ENCODE assay signal across 3 cellular contexts in the genomic region with DNA sequence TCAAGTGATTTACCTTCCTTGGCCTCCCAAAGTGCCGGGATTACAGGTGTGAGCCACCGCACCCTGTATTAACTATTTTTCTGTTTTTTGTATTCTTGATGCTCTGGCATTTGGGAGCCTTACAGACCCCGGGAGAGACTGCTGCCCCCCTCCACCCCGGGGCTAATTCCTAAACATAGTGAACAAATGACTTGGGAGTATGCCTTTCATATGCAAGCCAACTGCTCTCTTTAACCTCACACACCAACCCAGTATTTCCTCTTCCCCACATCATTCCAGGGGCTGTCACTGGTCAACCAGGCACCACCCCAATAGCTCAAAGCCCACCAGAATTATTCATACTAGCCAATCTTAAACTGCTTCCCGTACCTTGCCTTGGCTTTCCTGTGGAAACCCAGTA.
TF ChIP-seq lines count a peak whose summit lies in the region.

No MANE protein-coding gene starts in this region.

TF ChIP-seq in GM23338, 12 proteins besides CTCF, POLR2A, EP300 and RAD21 (continues in another document):
- no peak for TF ChIP-seq STAT1 (IDR thresholded peaks at IDR 0.05; ENCODE audit: unreplicated experiment)
- no peak for TF ChIP-seq JUNB (IDR thresholded peaks at IDR 0.05; ENCODE audit: unreplicated experiment)
- TF ChIP-seq NANOG (IDR thresholded peaks at IDR 0.05; ENCODE audit: borderline replicate concordance) = no peak
- no peak for TF ChIP-seq POLR2AphosphoS5 (IDR thresholded peaks at IDR 0.05; ENCODE audit: low read depth)
- TF ChIP-seq EZH2phosphoT487 (IDR thresholded peaks at IDR 0.05; ENCODE audit: unreplicated experiment) = no peak
- TF ChIP-seq, protein P1, sequence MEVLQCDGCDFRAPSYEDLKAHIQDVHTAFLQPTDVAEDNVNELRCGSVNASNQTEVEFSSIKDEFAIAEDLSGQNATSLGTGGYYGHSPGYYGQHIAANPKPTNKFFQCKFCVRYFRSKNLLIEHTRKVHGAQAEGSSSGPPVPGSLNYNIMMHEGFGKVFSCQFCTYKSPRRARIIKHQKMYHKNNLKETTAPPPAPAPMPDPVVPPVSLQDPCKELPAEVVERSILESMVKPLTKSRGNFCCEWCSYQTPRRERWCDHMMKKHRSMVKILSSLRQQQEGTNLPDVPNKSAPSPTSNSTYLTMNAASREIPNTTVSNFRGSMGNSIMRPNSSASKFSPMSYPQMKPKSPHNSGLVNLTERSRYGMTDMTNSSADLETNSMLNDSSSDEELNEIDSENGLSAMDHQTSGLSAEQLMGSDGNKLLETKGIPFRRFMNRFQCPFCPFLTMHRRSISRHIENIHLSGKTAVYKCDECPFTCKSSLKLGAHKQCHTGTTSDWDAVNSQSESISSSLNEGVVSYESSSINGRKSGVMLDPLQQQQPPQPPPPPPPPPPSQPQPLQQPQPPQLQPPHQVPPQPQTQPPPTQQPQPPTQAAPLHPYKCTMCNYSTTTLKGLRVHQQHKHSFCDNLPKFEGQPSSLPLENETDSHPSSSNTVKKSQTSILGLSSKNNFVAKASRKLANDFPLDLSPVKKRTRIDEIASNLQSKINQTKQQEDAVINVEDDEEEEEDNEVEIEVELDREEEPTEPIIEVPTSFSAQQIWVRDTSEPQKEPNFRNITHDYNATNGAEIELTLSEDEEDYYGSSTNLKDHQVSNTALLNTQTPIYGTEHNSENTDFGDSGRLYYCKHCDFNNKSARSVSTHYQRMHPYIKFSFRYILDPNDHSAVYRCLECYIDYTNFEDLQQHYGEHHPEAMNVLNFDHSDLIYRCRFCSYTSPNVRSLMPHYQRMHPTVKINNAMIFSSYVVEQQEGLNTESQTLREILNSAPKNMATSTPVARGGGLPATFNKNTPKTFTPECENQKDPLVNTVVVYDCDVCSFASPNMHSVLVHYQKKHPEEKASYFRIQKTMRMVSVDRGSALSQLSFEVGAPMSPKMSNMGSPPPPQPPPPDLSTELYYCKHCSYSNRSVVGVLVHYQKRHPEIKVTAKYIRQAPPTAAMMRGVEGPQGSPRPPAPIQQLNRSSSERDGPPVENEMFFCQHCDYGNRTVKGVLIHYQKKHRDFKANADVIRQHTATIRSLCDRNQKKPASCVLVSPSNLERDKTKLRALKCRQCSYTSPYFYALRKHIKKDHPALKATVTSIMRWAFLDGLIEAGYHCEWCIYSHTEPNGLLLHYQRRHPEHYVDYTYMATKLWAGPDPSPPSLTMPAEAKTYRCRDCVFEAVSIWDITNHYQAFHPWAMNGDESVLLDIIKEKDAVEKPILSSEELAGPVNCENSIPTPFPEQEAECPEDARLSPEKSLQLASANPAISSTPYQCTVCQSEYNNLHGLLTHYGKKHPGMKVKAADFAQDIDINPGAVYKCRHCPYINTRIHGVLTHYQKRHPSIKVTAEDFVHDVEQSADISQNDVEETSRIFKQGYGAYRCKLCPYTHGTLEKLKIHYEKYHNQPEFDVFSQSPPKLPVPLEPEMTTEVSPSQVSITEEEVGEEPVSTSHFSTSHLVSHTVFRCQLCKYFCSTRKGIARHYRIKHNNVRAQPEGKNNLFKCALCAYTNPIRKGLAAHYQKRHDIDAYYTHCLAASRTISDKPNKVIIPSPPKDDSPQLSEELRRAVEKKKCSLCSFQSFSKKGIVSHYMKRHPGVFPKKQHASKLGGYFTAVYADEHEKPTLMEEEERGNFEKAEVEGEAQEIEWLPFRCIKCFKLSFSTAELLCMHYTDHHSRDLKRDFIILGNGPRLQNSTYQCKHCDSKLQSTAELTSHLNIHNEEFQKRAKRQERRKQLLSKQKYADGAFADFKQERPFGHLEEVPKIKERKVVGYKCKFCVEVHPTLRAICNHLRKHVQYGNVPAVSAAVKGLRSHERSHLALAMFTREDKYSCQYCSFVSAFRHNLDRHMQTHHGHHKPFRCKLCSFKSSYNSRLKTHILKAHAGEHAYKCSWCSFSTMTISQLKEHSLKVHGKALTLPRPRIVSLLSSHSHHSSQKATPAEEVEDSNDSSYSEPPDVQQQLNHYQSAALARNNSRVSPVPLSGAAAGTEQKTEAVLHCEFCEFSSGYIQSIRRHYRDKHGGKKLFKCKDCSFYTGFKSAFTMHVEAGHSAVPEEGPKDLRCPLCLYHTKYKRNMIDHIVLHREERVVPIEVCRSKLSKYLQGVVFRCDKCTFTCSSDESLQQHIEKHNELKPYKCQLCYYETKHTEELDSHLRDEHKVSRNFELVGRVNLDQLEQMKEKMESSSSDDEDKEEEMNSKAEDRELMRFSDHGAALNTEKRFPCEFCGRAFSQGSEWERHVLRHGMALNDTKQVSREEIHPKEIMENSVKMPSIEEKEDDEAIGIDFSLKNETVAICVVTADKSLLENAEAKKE (CRISPR knock-in tag; IDR thresholded peaks at IDR 0.05) = no peak
- TF ChIP-seq ZNF114 (CRISPR knock-in tag; IDR thresholded peaks at IDR 0.05) = no peak
- TF ChIP-seq CREB1 (CRISPR knock-in tag; IDR thresholded peaks at IDR 0.05; ENCODE audit: low read depth) = no peak

TF ChIP-seq in IMR-90, 13 proteins besides CTCF, POLR2A, EP300 and RAD21:
- TF ChIP-seq CEBPB (IDR thresholded peaks at IDR 0.05; ENCODE audit: low read depth, low read length) (no peak), SMC3 (IDR thresholded peaks at IDR 0.05; ENCODE audit: low read depth, low read length) (no peak), MAFK (IDR thresholded peaks at IDR 0.05; ENCODE audit: low read depth, low read length) (no peak), MXI1 (IDR thresholded peaks at IDR 0.05; ENCODE audit: borderline replicate concordance, low read depth, low read length) (no peak), MAZ (IDR thresholded peaks at IDR 0.05; ENCODE audit: borderline replicate concordance, low read depth, low read length) (no peak), RCOR1 (IDR thresholded peaks at IDR 0.05; ENCODE audit: insufficient replicate concordance, low read length) (no peak), BHLHE40 (IDR thresholded peaks at IDR 0.05; ENCODE audit: low read depth, low read length) (no peak)
- TF ChIP-seq, protein P2, sequence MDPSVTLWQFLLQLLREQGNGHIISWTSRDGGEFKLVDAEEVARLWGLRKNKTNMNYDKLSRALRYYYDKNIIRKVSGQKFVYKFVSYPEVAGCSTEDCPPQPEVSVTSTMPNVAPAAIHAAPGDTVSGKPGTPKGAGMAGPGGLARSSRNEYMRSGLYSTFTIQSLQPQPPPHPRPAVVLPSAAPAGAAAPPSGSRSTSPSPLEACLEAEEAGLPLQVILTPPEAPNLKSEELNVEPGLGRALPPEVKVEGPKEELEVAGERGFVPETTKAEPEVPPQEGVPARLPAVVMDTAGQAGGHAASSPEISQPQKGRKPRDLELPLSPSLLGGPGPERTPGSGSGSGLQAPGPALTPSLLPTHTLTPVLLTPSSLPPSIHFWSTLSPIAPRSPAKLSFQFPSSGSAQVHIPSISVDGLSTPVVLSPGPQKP (IDR thresholded peaks at IDR 0.05; ENCODE audit: borderline replicate concordance, low read depth, low read length) = no peak

TF ChIP-seq in WTC11, 78 proteins besides CTCF, POLR2A, EP300 and RAD21:
- TF ChIP-seq, protein P3, sequence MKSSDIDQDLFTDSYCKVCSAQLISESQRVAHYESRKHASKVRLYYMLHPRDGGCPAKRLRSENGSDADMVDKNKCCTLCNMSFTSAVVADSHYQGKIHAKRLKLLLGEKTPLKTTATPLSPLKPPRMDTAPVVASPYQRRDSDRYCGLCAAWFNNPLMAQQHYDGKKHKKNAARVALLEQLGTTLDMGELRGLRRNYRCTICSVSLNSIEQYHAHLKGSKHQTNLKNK (CRISPR knock-in tag; IDR thresholded peaks at IDR 0.05) = no peak
- TF ChIP-seq, protein P4, sequence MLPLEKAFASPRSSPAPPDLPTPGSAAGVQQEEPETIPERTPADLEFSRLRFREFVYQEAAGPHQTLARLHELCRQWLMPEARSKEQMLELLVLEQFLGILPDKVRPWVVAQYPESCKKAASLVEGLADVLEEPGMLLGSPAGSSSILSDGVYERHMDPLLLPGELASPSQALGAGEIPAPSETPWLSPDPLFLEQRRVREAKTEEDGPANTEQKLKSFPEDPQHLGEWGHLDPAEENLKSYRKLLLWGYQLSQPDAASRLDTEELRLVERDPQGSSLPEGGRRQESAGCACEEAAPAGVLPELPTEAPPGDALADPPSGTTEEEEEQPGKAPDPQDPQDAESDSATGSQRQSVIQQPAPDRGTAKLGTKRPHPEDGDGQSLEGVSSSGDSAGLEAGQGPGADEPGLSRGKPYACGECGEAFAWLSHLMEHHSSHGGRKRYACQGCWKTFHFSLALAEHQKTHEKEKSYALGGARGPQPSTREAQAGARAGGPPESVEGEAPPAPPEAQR (CRISPR knock-in tag; IDR thresholded peaks at IDR 0.05) = no peak
- TF ChIP-seq, protein P5, sequence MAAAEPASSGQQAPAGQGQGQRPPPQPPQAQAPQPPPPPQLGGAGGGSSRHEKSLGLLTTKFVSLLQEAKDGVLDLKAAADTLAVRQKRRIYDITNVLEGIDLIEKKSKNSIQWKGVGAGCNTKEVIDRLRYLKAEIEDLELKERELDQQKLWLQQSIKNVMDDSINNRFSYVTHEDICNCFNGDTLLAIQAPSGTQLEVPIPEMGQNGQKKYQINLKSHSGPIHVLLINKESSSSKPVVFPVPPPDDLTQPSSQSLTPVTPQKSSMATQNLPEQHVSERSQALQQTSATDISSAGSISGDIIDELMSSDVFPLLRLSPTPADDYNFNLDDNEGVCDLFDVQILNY (CRISPR knock-in tag; IDR thresholded peaks at IDR 0.05) = no peak
- no peak for TF ChIP-seq ZNF416 (CRISPR knock-in tag; IDR thresholded peaks at IDR 0.05)
- TF ChIP-seq SMAD3 (CRISPR knock-in tag; IDR thresholded peaks at IDR 0.05; ENCODE audit: borderline replicate concordance) = no peak
- TF ChIP-seq, protein P6, sequence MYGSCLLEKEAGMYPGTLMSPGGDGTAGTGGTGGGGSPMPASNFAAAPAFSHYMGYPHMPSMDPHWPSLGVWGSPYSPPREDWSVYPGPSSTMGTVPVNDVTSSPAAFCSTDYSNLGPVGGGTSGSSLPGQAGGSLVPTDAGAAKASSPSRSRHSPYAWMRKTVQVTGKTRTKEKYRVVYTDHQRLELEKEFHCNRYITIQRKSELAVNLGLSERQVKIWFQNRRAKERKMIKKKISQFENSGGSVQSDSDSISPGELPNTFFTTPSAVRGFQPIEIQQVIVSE (CRISPR knock-in tag; IDR thresholded peaks at IDR 0.05; ENCODE audit: borderline replicate concordance) = no peak
- TF ChIP-seq, protein P7, sequence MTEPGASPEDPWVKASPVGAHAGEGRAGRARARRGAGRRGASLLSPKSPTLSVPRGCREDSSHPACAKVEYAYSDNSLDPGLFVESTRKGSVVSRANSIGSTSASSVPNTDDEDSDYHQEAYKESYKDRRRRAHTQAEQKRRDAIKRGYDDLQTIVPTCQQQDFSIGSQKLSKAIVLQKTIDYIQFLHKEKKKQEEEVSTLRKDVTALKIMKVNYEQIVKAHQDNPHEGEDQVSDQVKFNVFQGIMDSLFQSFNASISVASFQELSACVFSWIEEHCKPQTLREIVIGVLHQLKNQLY (CRISPR knock-in tag; IDR thresholded peaks at IDR 0.05) = no peak
- no peak for TF ChIP-seq CREM (CRISPR knock-in tag; IDR thresholded peaks at IDR 0.05)
- TF ChIP-seq TCF7 (CRISPR knock-in tag; IDR thresholded peaks at IDR 0.05; ENCODE audit: low read depth) = no peak
TF ChIP-seq in WTC11: peak in this region for 0.
